ENCODE assay signal across 32 cellular contexts in the genomic region with DNA sequence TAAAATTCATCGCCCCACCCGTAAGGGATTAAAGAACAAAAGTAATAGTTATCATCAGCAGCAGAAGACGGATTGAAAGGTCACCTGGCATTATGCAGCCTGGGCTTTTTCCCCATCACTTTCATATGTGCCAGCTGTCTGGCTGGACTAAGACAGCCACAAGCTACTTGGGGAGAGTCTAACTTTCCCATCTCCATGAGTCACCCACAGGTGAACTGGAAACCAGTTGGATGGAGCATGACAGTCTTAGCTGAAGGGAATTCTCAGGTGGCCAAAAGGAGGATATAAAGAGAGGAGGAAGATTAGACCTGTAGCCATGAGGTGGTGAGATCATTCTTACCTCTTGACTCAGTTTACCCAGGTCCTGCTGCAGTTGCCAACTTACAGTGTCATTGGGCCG. TPM values are rescaled to one million over a fixed set of nuclear protein-coding genes. Genes with fewer than 3 reads are reported as not detected.
"Had no signal": no experiment of that assay in that cellular context is flagged by ENCODE, and none has a peak within 500 bp of the region (broad histone marks: within the 10 kb centered on the region; RNA-seq: fewer than 3 reads in every experiment).

No MANE protein-coding gene starts in this region.

- H3K4me1 ChIP-seq: esophagus muscularis mucosa, parathyroid adenoma, right lobe of liver, suprapubic skin, transverse colon, upper lobe of right lung, uterus had no signal

- H3K4me3 ChIP-seq: esophagus muscularis mucosa, lung, mucosa of descending colon, right lobe of liver, suprapubic skin, transverse colon, upper lobe of right lung, uterus had no signal

- ATAC-seq: mucosa of descending colon; natural killer cell treated with Interleukin-12 subunit alpha and Interleukin-12 subunit beta and Interleukin-15 and Interleukin-18, amount 100 ng/mL, for 72 hours; right lobe of liver; stimulated activated naive CD8-positive, alpha-beta T cell treated with anti-CD3 and anti-CD28 coated beads, Interleukin-15, amount 100 ng/mL, for 72 hours; upper lobe of right lung had no signal

- DNase-seq: cortex of kidney; foreskin melanocyte; glutamatergic neuron; hypothalamus; immature natural killer cell; islet precursor cell; kidney glomerular epithelial cell; mesenchymal stem cell; mucosa of descending colon; naive B cell; right lobe of liver; small intestine; stimulated activated CD4-positive, alpha-beta T cell treated with anti-CD3 and anti-CD28 coated beads, Interleukin-15, amount 100 ng/mL, for 24 hours; stimulated activated CD4-positive, alpha-beta T cell treated with anti-CD3 and anti-CD28 coated beads, Interleukin-4, amount 100 ng/mL, for 1 hour; stimulated activated naive CD4-positive, alpha-beta T cell; stimulated activated naive CD8-positive, alpha-beta T cell treated with anti-CD3 and anti-CD28 coated beads, Interleukin-15, amount 100 ng/mL, for 72 hours; transverse colon; upper lobe of right lung; uterus had no signal

- H2AFZ ChIP-seq: parathyroid adenoma had no signal

- H3K4me1 Mint-ChIP-seq: immature natural killer cell; mesothelial cell of epicardium; naive B cell; neural crest cell; stimulated activated naive CD8-positive, alpha-beta T cell treated with anti-CD3 and anti-CD28 coated beads, Interleukin-15, amount 100 ng/mL, for 72 hours had no signal

- H3K27me3 ChIP-seq: right lobe of liver, suprapubic skin, upper lobe of right lung, uterus had no signal

- H3K9me3 Mint-ChIP-seq: mesothelial cell of epicardium; natural killer cell treated with Interleukin-12 subunit alpha and Interleukin-12 subunit beta and Interleukin-15 and Interleukin-18, amount 100 ng/mL, for 72 hours; stimulated activated naive CD8-positive, alpha-beta T cell treated with anti-CD3 and anti-CD28 coated beads, Interleukin-15, amount 100 ng/mL, for 72 hours had no signal

- H3K36me3 ChIP-seq: esophagus muscularis mucosa, neutrophil, right lobe of liver, suprapubic skin, transverse colon, upper lobe of right lung, uterus had no signal

- H3K27ac ChIP-seq: epithelial cell of prostate, esophagus muscularis mucosa, neutrophil, parathyroid adenoma, right lobe of liver, suprapubic skin, transverse colon, upper lobe of right lung, uterus had no signal

- H3K4me3 Mint-ChIP-seq: immature natural killer cell; mesothelial cell of epicardium; naive B cell; natural killer cell treated with Interleukin-12 subunit alpha and Interleukin-12 subunit beta and Interleukin-15 and Interleukin-18, amount 100 ng/mL, for 72 hours; neural crest cell; stimulated activated naive CD8-positive, alpha-beta T cell treated with anti-CD3 and anti-CD28 coated beads, Interleukin-15, amount 100 ng/mL, for 72 hours had no signal

- H3K9ac ChIP-seq: parathyroid adenoma had no signal

- H3K9me3 ChIP-seq: esophagus muscularis mucosa, mucosa of descending colon, neutrophil, right lobe of liver, suprapubic skin, transverse colon, upper lobe of right lung, uterus had no signal

- H3K36me3 Mint-ChIP-seq: immature natural killer cell; mesothelial cell of epicardium; naive B cell; natural killer cell treated with Interleukin-12 subunit alpha and Interleukin-12 subunit beta and Interleukin-15 and Interleukin-18, amount 100 ng/mL, for 72 hours had no signal

- H3K79me2 ChIP-seq: parathyroid adenoma had no signal

- H3K27ac Mint-ChIP-seq: immature natural killer cell; mesothelial cell of epicardium; natural killer cell treated with Interleukin-12 subunit alpha and Interleukin-12 subunit beta and Interleukin-15 and Interleukin-18, amount 100 ng/mL, for 72 hours; progenitor cell of endocrine pancreas; stimulated activated naive CD8-positive, alpha-beta T cell treated with anti-CD3 and anti-CD28 coated beads, Interleukin-15, amount 100 ng/mL, for 72 hours had no signal

RNA-seq across cellular contexts. Expression of gene FAM178B, which starts 7.0 kb away (rescaled TPM):
- total RNA-seq: dermis microvascular lymphatic vessel endothelial cell; fibroblast of lung; natural killer cell treated with Interleukin-12 subunit alpha and Interleukin-12 subunit beta and Interleukin-15 and Interleukin-18, amount 100 ng/mL, for 72 hours; progenitor cell of endocrine pancreas; transverse colon had no signal
- polyA plus RNA-seq: fibroblast of lung, liver had no signal
